In genomic region chr9:127187231-127187956, GRCh38 we compare ENCODE assay signal across 8 cellular contexts.
A peak's percentile ranks its signal among the peaks of the same experiment; 100 is the strongest.
DNase-seq lines count a peak whose midpoint lies in the region; TF ChIP-seq lines count a peak whose summit lies in the region.

No MANE protein-coding gene starts in this region.

- DNase-seq in ELF-1 (ENCODE audit: low read depth, low spot score): peak; percentile 44
- peak; percentile 63 for DNase-seq in SW480 (ENCODE audit: low spot score)
- DNase-seq in foreskin fibroblast: peak; percentile 94 to 98
- peak; percentile 99 for DNase-seq in renal cortical epithelial cell (ENCODE audit: low read depth)
- no peak for DNase-seq in activated CD4-positive, CD25-positive, alpha-beta regulatory T cell (lab: John Stamatoyannopoulos, UW)
- DNase-seq in WERI-Rb-1: no peak
- DNase-seq in G401 (ENCODE audit: low spot score): no peak
- no peak for DNase-seq in activated naive CD4-positive, alpha-beta T cell (lab: John Stamatoyannopoulos, UW)

- no peaks in the 10 kb centered on the region for H3K27me3 ChIP-seq in WERI-Rb-1 (ENCODE audit: insufficient read depth, low read depth, severe bottlenecking)

- no peaks in the 10 kb centered on the region; the same call in 1 of the 2 replicates for H3K36me3 ChIP-seq in WERI-Rb-1

- no peak overlapping the region for H3K27ac ChIP-seq in WERI-Rb-1

- no peaks in the 10 kb centered on the region for H3K9me3 ChIP-seq in WERI-Rb-1 (ENCODE audit: severe bottlenecking)

- in situ Hi-C loops in G401 (cut with HindIII; ENCODE audit: low sequenced_read_pairs): no loop called here

- TF ChIP-seq CTCF in foreskin fibroblast (IDR thresholded peaks at IDR 0.05; ENCODE audit: low read depth, low read length) (no peak), WERI-Rb-1 (IDR thresholded peaks at IDR 0.05; ENCODE audit: low read depth, low read length) (no peak)

- no peak overlapping the region for H3K4me3 ChIP-seq in foreskin fibroblast (ENCODE audit: low read depth in 1 of 2, low read length in 2 of 2)
- no peak overlapping the region for H3K4me3 ChIP-seq in WERI-Rb-1 (ENCODE audit: low read depth, low read length)

Comparison
In these comparisons a context has a peak if more than half of its experiments do, and no peak if none do; other contexts are left out.
1. DNase-seq: peak in ELF-1 (single experiment), SW480 (single experiment), foreskin fibroblast (2 of 2) and renal cortical epithelial cell (single experiment); none in activated CD4-positive, CD25-positive, alpha-beta regulatory T cell (0 of 4), WERI-Rb-1 (single experiment), G401 (single experiment) and activated naive CD4-positive, alpha-beta T cell (0 of 4).